1 cellular context compared by ENCODE assay signal in the genomic region with DNA sequence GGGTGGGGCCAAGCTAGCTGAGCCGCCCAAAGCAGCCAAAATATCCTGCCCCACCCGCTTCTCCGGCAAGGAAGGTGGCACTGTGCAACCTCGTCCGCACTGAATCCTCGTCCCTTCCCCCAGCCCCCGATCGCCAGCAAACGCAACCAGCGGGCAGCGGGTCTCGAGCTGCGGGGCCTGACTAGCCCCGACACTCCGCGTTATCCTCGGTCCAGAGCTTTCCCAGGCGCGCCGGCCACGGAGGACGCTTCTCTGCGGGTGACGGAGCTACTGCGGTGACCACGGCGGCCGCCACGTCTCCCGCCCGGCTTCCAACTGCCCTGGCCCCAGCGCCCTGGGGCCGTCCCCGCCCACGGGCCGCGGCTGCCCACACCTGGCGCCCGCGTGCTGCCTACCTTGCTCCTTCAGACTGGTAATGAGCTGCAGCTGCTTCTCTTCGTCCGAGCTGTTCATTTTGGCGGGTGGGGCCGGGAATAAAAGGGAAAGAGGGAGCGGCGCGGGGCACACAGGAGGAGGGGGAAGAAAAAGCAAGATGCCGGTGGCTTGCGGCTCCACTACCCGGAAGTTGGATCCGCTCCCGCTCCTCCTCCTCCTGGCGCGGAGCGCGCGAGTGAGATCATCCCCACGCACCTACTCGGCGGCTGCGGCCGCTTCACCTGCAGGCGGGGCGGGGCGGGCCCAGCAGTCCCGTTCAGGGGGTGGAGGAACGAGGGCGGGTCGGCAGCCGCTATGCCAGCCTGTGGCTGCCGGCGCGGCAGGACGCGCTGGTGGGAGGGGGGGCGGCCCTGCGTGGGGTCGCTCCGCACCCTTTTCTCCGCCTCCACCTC.
TF ChIP-seq lines count a peak whose summit lies in the region.

Gene SHTN1 (minus strand): TSS at position 561 of the 827 bp plus-strand sequence. CDS start 108 bp downstream, at position 453.

TF ChIP-seq in HEK293, 187 proteins besides CTCF, POLR2A, EP300 and RAD21 (continued from another document and continues in another):
- TF ChIP-seq, protein P1, sequence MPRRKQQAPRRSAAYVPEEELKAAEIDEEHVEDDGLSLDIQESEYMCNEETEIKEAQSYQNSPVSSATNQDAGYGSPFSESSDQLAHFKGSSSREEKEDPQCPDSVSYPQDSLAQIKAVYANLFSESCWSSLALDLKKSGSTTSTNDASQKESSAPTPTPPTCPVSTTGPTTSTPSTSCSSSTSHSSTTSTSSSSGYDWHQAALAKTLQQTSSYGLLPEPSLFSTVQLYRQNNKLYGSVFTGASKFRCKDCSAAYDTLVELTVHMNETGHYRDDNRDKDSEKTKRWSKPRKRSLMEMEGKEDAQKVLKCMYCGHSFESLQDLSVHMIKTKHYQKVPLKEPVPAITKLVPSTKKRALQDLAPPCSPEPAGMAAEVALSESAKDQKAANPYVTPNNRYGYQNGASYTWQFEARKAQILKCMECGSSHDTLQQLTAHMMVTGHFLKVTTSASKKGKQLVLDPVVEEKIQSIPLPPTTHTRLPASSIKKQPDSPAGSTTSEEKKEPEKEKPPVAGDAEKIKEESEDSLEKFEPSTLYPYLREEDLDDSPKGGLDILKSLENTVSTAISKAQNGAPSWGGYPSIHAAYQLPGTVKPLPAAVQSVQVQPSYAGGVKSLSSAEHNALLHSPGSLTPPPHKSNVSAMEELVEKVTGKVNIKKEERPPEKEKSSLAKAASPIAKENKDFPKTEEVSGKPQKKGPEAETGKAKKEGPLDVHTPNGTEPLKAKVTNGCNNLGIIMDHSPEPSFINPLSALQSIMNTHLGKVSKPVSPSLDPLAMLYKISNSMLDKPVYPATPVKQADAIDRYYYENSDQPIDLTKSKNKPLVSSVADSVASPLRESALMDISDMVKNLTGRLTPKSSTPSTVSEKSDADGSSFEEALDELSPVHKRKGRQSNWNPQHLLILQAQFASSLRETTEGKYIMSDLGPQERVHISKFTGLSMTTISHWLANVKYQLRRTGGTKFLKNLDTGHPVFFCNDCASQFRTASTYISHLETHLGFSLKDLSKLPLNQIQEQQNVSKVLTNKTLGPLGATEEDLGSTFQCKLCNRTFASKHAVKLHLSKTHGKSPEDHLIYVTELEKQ (tag by site-specific recombination; IDR thresholded peaks at IDR 0.05; ENCODE audit: borderline replicate concordance), result peak; percentile 39; the same call in 1 of the 2 replicates
- TF ChIP-seq ZBTB6 (tag by site-specific recombination; IDR thresholded peaks at IDR 0.05) (peak; percentile 83), ZNF202 (tag by site-specific recombination; IDR thresholded peaks at IDR 0.05; ENCODE audit: borderline replicate concordance) (no peak), ZFP69B (tag by site-specific recombination; IDR thresholded peaks at IDR 0.05) (peak; percentile 72), ZNF148 (tag by site-specific recombination; IDR thresholded peaks at IDR 0.05; ENCODE audit: borderline replicate concordance) (no peak), ZNF354C (tag by site-specific recombination; IDR thresholded peaks at IDR 0.05; ENCODE audit: borderline replicate concordance, low read depth) (no peak), MYNN (tag by site-specific recombination; IDR thresholded peaks at IDR 0.05; ENCODE audit: borderline replicate concordance) (no peak), ZNF558 (tag by site-specific recombination; IDR thresholded peaks at IDR 0.05) (no peak), ZNF23 (tag by site-specific recombination; IDR thresholded peaks at IDR 0.05; ENCODE audit: borderline replicate concordance) (no peak), GLIS1 (tag by site-specific recombination; IDR thresholded peaks at IDR 0.05) (peak; percentile 98), ZNF621 (tag by site-specific recombination; IDR thresholded peaks at IDR 0.05) (no peak), KLF7 (tag by site-specific recombination; IDR thresholded peaks at IDR 0.05; ENCODE audit: borderline replicate concordance) (peak; percentile 85; the same call in 1 of the 2 replicates), GLIS2 (tag by site-specific recombination; IDR thresholded peaks at IDR 0.05) (0 out of 2 replicates have a peak, but pooled peaks have one; percentile 98), ZNF266 (tag by site-specific recombination; IDR thresholded peaks at IDR 0.05; ENCODE audit: low read depth) (no peak), ZNF624 (tag by site-specific recombination; IDR thresholded peaks at IDR 0.05) (no peak), KLF8 (tag by site-specific recombination; IDR thresholded peaks at IDR 0.05) (peak; percentile 79), ZNF394 (tag by site-specific recombination; IDR thresholded peaks at IDR 0.05; ENCODE audit: borderline replicate concordance) (peak; percentile 69; the same call in 1 of the 2 replicates), ZNF530 (tag by site-specific recombination; IDR thresholded peaks at IDR 0.05; ENCODE audit: low read depth) (no peak), ZNF138 (tag by site-specific recombination; IDR thresholded peaks at IDR 0.05; ENCODE audit: borderline replicate concordance) (no peak), ZNF560 (tag by site-specific recombination; IDR thresholded peaks at IDR 0.05; ENCODE audit: borderline replicate concordance) (no peak), ZNF777 (tag by site-specific recombination; IDR thresholded peaks at IDR 0.05; ENCODE audit: borderline replicate concordance) (no peak), ZNF214 (tag by site-specific recombination; IDR thresholded peaks at IDR 0.05; ENCODE audit: borderline replicate concordance) (no peak), ZNF121 (tag by site-specific recombination; IDR thresholded peaks at IDR 0.05) (no peak), ZNF658 (tag by site-specific recombination; IDR thresholded peaks at IDR 0.05) (no peak), ZNF26 (tag by site-specific recombination; IDR thresholded peaks at IDR 0.05) (no peak), ZNF514 (tag by site-specific recombination; IDR thresholded peaks at IDR 0.05) (no peak), ZNF133 (tag by site-specific recombination; IDR thresholded peaks at IDR 0.05) (no peak; the same call in 1 of the 2 replicates), MZF1 (tag by site-specific recombination; IDR thresholded peaks at IDR 0.05; ENCODE audit: borderline replicate concordance) (no peak), ZNF792 (tag by site-specific recombination; IDR thresholded peaks at IDR 0.05) (no peak), ZNF561 (tag by site-specific recombination; IDR thresholded peaks at IDR 0.05; ENCODE audit: borderline replicate concordance) (no peak), ZNF707 (tag by site-specific recombination; IDR thresholded peaks at IDR 0.05) (no peak)
- TF ChIP-seq, protein P2, sequence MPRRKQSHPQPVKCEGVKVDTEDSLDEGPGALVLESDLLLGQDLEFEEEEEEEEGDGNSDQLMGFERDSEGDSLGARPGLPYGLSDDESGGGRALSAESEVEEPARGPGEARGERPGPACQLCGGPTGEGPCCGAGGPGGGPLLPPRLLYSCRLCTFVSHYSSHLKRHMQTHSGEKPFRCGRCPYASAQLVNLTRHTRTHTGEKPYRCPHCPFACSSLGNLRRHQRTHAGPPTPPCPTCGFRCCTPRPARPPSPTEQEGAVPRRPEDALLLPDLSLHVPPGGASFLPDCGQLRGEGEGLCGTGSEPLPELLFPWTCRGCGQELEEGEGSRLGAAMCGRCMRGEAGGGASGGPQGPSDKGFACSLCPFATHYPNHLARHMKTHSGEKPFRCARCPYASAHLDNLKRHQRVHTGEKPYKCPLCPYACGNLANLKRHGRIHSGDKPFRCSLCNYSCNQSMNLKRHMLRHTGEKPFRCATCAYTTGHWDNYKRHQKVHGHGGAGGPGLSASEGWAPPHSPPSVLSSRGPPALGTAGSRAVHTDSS (tag by site-specific recombination; IDR thresholded peaks at IDR 0.05), result peak; percentile 10; the same call in 1 of the 2 replicates
- TF ChIP-seq, protein P3, sequence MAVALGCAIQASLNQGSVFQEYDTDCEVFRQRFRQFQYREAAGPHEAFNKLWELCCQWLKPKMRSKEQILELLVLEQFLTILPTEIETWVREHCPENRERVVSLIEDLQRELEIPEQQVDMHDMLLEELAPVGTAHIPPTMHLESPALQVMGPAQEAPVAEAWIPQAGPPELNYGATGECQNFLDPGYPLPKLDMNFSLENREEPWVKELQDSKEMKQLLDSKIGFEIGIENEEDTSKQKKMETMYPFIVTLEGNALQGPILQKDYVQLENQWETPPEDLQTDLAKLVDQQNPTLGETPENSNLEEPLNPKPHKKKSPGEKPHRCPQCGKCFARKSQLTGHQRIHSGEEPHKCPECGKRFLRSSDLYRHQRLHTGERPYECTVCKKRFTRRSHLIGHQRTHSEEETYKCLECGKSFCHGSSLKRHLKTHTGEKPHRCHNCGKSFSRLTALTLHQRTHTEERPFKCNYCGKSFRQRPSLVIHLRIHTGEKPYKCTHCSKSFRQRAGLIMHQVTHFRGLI (tag by site-specific recombination; IDR thresholded peaks at IDR 0.05), result no peak
- TF ChIP-seq, protein P4, sequence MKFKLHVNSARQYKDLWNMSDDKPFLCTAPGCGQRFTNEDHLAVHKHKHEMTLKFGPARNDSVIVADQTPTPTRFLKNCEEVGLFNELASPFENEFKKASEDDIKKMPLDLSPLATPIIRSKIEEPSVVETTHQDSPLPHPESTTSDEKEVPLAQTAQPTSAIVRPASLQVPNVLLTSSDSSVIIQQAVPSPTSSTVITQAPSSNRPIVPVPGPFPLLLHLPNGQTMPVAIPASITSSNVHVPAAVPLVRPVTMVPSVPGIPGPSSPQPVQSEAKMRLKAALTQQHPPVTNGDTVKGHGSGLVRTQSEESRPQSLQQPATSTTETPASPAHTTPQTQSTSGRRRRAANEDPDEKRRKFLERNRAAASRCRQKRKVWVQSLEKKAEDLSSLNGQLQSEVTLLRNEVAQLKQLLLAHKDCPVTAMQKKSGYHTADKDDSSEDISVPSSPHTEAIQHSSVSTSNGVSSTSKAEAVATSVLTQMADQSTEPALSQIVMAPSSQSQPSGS (tag by site-specific recombination; IDR thresholded peaks at IDR 0.05; ENCODE audit: low read depth), result no peak
- TF ChIP-seq, protein P5, sequence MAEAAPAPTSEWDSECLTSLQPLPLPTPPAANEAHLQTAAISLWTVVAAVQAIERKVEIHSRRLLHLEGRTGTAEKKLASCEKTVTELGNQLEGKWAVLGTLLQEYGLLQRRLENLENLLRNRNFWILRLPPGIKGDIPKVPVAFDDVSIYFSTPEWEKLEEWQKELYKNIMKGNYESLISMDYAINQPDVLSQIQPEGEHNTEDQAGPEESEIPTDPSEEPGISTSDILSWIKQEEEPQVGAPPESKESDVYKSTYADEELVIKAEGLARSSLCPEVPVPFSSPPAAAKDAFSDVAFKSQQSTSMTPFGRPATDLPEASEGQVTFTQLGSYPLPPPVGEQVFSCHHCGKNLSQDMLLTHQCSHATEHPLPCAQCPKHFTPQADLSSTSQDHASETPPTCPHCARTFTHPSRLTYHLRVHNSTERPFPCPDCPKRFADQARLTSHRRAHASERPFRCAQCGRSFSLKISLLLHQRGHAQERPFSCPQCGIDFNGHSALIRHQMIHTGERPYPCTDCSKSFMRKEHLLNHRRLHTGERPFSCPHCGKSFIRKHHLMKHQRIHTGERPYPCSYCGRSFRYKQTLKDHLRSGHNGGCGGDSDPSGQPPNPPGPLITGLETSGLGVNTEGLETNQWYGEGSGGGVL (tag by site-specific recombination; IDR thresholded peaks at IDR 0.05), result peak; percentile 81
- TF ChIP-seq, protein P6, sequence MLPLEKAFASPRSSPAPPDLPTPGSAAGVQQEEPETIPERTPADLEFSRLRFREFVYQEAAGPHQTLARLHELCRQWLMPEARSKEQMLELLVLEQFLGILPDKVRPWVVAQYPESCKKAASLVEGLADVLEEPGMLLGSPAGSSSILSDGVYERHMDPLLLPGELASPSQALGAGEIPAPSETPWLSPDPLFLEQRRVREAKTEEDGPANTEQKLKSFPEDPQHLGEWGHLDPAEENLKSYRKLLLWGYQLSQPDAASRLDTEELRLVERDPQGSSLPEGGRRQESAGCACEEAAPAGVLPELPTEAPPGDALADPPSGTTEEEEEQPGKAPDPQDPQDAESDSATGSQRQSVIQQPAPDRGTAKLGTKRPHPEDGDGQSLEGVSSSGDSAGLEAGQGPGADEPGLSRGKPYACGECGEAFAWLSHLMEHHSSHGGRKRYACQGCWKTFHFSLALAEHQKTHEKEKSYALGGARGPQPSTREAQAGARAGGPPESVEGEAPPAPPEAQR (tag by site-specific recombination; IDR thresholded peaks at IDR 0.05), result no peak
